In the genomic region with DNA sequence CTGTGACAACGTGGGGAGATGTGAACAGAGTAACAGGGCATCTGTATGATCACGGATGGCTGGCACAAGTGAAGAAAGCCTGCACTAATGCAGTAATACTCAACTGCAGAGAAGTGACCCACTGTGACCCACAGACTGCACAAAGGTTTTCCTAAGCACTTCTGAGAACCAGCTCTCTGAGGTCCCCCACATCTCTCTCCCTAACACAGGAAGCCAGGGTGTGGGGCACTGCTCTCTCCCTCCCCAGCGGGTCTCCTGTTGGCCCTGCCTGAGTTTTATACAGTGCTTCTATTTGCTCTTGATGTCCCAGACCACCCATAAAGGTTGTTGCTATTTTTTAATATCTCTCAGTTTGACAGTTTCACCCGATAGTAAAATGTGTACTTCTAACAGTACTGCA, we compare ENCODE assay signal across 31 cellular contexts. TPM values are rescaled to one million over a fixed set of nuclear protein-coding genes. Genes with fewer than 3 reads are reported as not detected.
DNase-seq lines count a peak whose midpoint lies in the region; TF ChIP-seq lines count a peak whose summit lies in the region.
"Had no signal": no experiment of that assay in that cellular context is flagged by ENCODE, and none has a peak within 500 bp of the region (broad histone marks: within the 10 kb centered on the region; RNA-seq: fewer than 3 reads in every experiment).

No MANE protein-coding gene starts in this region.

- no peak overlapping the region for H3K27ac ChIP-seq in right atrium auricular region
- H3K27ac ChIP-seq in left ventricle myocardium inferior (replicated peaks) = no peak overlapping the region
- peak overlapping the region; percentile 13 for H3K27ac ChIP-seq in osteoblast (ENCODE audit: low read depth, low read length)
- H3K27ac ChIP-seq: esophagus muscularis mucosa, pancreas, right lobe of liver, WERI-Rb-1 had no signal

- H2AFZ ChIP-seq in osteoblast (ENCODE audit: low read length) = no peak overlapping the region

- H3K27ac Mint-ChIP-seq in dendritic cell treated with granulocyte-macrophage colony-stimulating factor and Interleukin-4, amounts not matched to agents 40 ng/mL and 50 ng/mL, for 4 days = peak overlapping the region; percentile 85
- H3K27ac Mint-ChIP-seq: activated naive CD4-positive, alpha-beta T cell treated with anti-CD3 and anti-CD28 coated beads, Interleukin-2, amount 50 U/mL, for 24 hours; activated T-helper 1 cell treated with anti-CD3 and anti-CD28 coated beads, Interleukin-12 subunit alpha, Interleukin-12 subunit beta, Interleukin-2, Interleukin-4 antibody, amounts not matched to agents 30 ng/mL and 10 ng/mL and 1 ng/mL, durations not matched to agents 14 hours and 24 hours and 36 hours; mesothelial cell of epicardium had no signal

- H3K4me3 Mint-ChIP-seq in dendritic cell treated with granulocyte-macrophage colony-stimulating factor and Interleukin-4, amounts not matched to agents 40 ng/mL and 50 ng/mL, for 4 days = peak overlapping the region; percentile 13
- H3K4me3 Mint-ChIP-seq: activated naive CD4-positive, alpha-beta T cell treated with anti-CD3 and anti-CD28 coated beads, Interleukin-2, amount 50 U/mL, for 24 hours; activated T-helper 1 cell treated with anti-CD3 and anti-CD28 coated beads, Interleukin-12 subunit alpha, Interleukin-12 subunit beta, Interleukin-2, Interleukin-4 antibody, amounts not matched to agents 30 ng/mL and 10 ng/mL and 1 ng/mL, durations not matched to agents 14 hours and 24 hours and 36 hours; mesothelial cell of epicardium had no signal

- TF ChIP-seq CTCF in right atrium auricular region (IDR thresholded peaks at IDR 0.05) (no peak), left ventricle myocardium inferior (IDR thresholded peaks at IDR 0.05; ENCODE audit: borderline replicate concordance) (no peak), osteoblast (IDR thresholded peaks at IDR 0.05; ENCODE audit: extremely low read depth, low read depth, low read length) (no peak)

- peaks cover 16% of the 10 kb centered on the region for H3K9me3 Mint-ChIP-seq in dendritic cell treated with granulocyte-macrophage colony-stimulating factor and Interleukin-4, amounts not matched to agents 40 ng/mL and 50 ng/mL, for 4 days

- H3K4me3 ChIP-seq in right atrium auricular region (no peak overlapping the region), left ventricle myocardium inferior (no peak overlapping the region), osteoblast (ENCODE audit: insufficient read depth, low read length) (no peak overlapping the region)
- H3K4me3 ChIP-seq: esophagus muscularis mucosa, HAP-1, left lung, pancreas, right lobe of liver, stomach had no signal

- H3K27me3 ChIP-seq in right atrium auricular region (no peaks in the 10 kb centered on the region), left ventricle myocardium inferior (ENCODE audit: low read depth) (no peaks in the 10 kb centered on the region), osteoblast (ENCODE audit: insufficient read depth, low read length) (no peaks in the 10 kb centered on the region)
- H3K27me3 ChIP-seq: esophagus muscularis mucosa, left lung, pancreas, right lobe of liver, stomach had no signal

- peaks cover 0 to 20% of the 10 kb centered on the region in 2 donors for H3K4me1 ChIP-seq in right atrium auricular region
- peaks cover 28% of the 10 kb centered on the region for H3K4me1 ChIP-seq in left ventricle myocardium inferior
- peaks cover 4% of the 10 kb centered on the region for H3K4me1 ChIP-seq in osteoblast (ENCODE audit: insufficient read depth, low read length)
- H3K4me1 ChIP-seq: HAP-1, pancreas had no signal

- no peaks in the 10 kb centered on the region for H3K9me3 ChIP-seq in right atrium auricular region
- peaks cover 5% of the 10 kb centered on the region for H3K9me3 ChIP-seq in left ventricle myocardium inferior (replicated peaks)
- H3K9me3 ChIP-seq in osteoblast (ENCODE audit: low read depth, low read length) = no peaks in the 10 kb centered on the region
- H3K9me3 ChIP-seq: esophagus muscularis mucosa, left lung, pancreas, right lobe of liver had no signal

- intact Hi-C loops in left ventricle myocardium inferior (cut with micrococcal nuclease) = no loop called here
- intact Hi-C loops in dendritic cell treated with granulocyte-macrophage colony-stimulating factor and Interleukin-4, amounts not matched to agents 40 ng/mL and 50 ng/mL, for 4 days (cut with micrococcal nuclease) = loop anchor here (2.0 kb wide), 1 partner anchor 426 kb away; a partner anchor contains a TSS

- peaks cover 33% of the 10 kb centered on the region for H4K20me1 ChIP-seq in osteoblast (ENCODE audit: insufficient read depth, low read length)

- H3K4me2 ChIP-seq in osteoblast (ENCODE audit: insufficient read depth, low read length) = no peak overlapping the region

- no peaks in the 10 kb centered on the region for H3K27me3 Mint-ChIP-seq in dendritic cell treated with granulocyte-macrophage colony-stimulating factor and Interleukin-4, amounts not matched to agents 40 ng/mL and 50 ng/mL, for 4 days
- H3K27me3 Mint-ChIP-seq: activated naive CD4-positive, alpha-beta T cell treated with anti-CD3 and anti-CD28 coated beads, Interleukin-2, amount 50 U/mL, for 24 hours; naive thymus-derived CD8-positive, alpha-beta T cell had no signal

- peaks cover 49% of the 10 kb centered on the region for H3K79me2 ChIP-seq in osteoblast (ENCODE audit: insufficient read depth, low read length)

- DNase-seq in right atrium auricular region (ENCODE audit: low spot score) (peak; percentile 11), left ventricle myocardium inferior (no peak), osteoblast (ENCODE audit: insufficient read length, low spot score, missing footprints) (no peak), NCI-H187 (lab: John Stamatoyannopoulos, UW) (no peak), C1 segment of cervical spinal cord (lab: John Stamatoyannopoulos, UW) (no peak), islet precursor cell (no peak)
- DNase-seq: ACHN; activated CD4-positive, alpha-beta T cell treated with anti-CD3 and anti-CD28 coated beads, Interleukin-2, amount 50 U/mL, for 48 hours; cerebellar nuclear complex; DMS79 treated with DMSO at 0.1 percent for 48 hours; effector memory CD4-positive, alpha-beta T cell; foreskin melanocyte; Karpas-422; NCI-H1694; NCI-H2171 treated with DMSO at 0.1 percent for 48 hours; NCI-H524; pancreas; PC-3; stimulated activated CD4-positive, alpha-beta T cell treated with anti-CD3 and anti-CD28 coated beads, Interleukin-15, amount 100 ng/mL, for 24 hours; stomach; T-helper 9 cell; WERI-Rb-1 had no signal

- peaks cover 76% of the 10 kb centered on the region for H3K4me1 Mint-ChIP-seq in dendritic cell treated with granulocyte-macrophage colony-stimulating factor and Interleukin-4, amounts not matched to agents 40 ng/mL and 50 ng/mL, for 4 days (ENCODE audit: low read depth)
- H3K4me1 Mint-ChIP-seq: mesothelial cell of epicardium had no signal

- peaks cover 20% of the 10 kb centered on the region for H3K36me3 ChIP-seq in right atrium auricular region
- H3K36me3 ChIP-seq in left ventricle myocardium inferior = peaks cover 27% of the 10 kb centered on the region
- H3K36me3 ChIP-seq in osteoblast (ENCODE audit: insufficient read depth, low read length) = peaks cover 26% of the 10 kb centered on the region

- peaks cover 87% of the 10 kb centered on the region for H3K36me3 Mint-ChIP-seq in dendritic cell treated with granulocyte-macrophage colony-stimulating factor and Interleukin-4, amounts not matched to agents 40 ng/mL and 50 ng/mL, for 4 days (ENCODE audit: low read depth)

RNA-seq across cellular contexts. Expression of a gene that starts 11.3 kb away (rescaled TPM):
- total RNA-seq in right atrium auricular region (10 to 100 TPM; 30.3 to 30.5 TPM), left ventricle myocardium inferior (23.8 TPM), osteoblast (69.2 and 70.2 TPM in 2 replicates)

RNA-seq across cellular contexts. Expression of a gene that starts 32.2 kb away (rescaled TPM):
- total RNA-seq in right atrium auricular region (1 to 10 TPM; 2.7 to 3.2 TPM), left ventricle myocardium inferior (0.66 TPM), osteoblast (not detected in 2 replicates)
- total RNA-seq: mesothelial cell of epicardium, PC-3 had no signal
